In genomic region chr13:51668580-51669195, GRCh38 we compare ENCODE assay signal across 26 cellular contexts.
DNase-seq lines count a peak whose midpoint lies in the region; ATAC-seq, FAIRE-seq and TF ChIP-seq lines count a peak whose summit lies in the region.
"Had no signal": no experiment of that assay in that cellular context is flagged by ENCODE, and none has a peak within 500 bp of the region (broad histone marks: within the 10 kb centered on the region; RNA-seq: fewer than 3 reads in every experiment).

No MANE protein-coding gene starts in this region.

- H3K27me3 ChIP-seq in GM23248 (replicated peaks; ENCODE audit: insufficient read depth): no peaks in the 10 kb centered on the region

- H2AFZ ChIP-seq in GM23248: no peak overlapping the region

- peaks cover 6% of the 10 kb centered on the region for H3K9me3 Mint-ChIP-seq in osteocyte (ENCODE audit: unreplicated experiment)
- peaks cover 8% of the 10 kb centered on the region for H3K9me3 Mint-ChIP-seq in activated naive CD8-positive, alpha-beta T cell treated with anti-CD3 and anti-CD28 coated beads for 36 hours

- 0 out of 2 replicates have a peak, but pooled peaks cover 14% of the 10 kb centered on the region for H3F3A ChIP-seq in GM23248 (ENCODE audit: insufficient read depth)

- no peaks in the 10 kb centered on the region for H3K27me3 Mint-ChIP-seq in osteocyte (ENCODE audit: unreplicated experiment)
- H3K27me3 Mint-ChIP-seq in activated naive CD8-positive, alpha-beta T cell treated with anti-CD3 and anti-CD28 coated beads for 36 hours: no peaks in the 10 kb centered on the region
- H3K27me3 Mint-ChIP-seq: CD8-positive, alpha-beta memory T cell had no signal

- in situ Hi-C loops in GM23248 (cut with MboI): no loop called here

- H3K36me3 Mint-ChIP-seq in osteocyte (ENCODE audit: unreplicated experiment): peaks cover 9% of the 10 kb centered on the region
- H3K36me3 Mint-ChIP-seq in activated naive CD8-positive, alpha-beta T cell treated with anti-CD3 and anti-CD28 coated beads for 36 hours: peaks cover 25% of the 10 kb centered on the region

- DNase-seq in NCI-H748 (lab: John Stamatoyannopoulos, UW; ENCODE audit: unreplicated experiment) (peak; percentile 17), NCI-H748 treated with DMSO at 0.1 percent for 48 hours (lab: John Stamatoyannopoulos, UW) (no peak), osteocyte (ENCODE audit: extremely low spot score, unreplicated experiment) (no peak), GM23248 (no peak), middle frontal gyrus (ENCODE audit: extremely low spot score, low spot score) (no peak)
- no peak for DNase-seq in activated naive CD8-positive, alpha-beta T cell treated with anti-CD3 and anti-CD28 coated beads for 36 hours
- DNase-seq: AML-193; C1 segment of cervical spinal cord; Calu3; CD8-positive, alpha-beta memory T cell; KBM-7; MM.1S; NCI-H1048; NCI-H1417 treated with DMSO at 0.1 percent for 48 hours; NCI-H187; NCI-H446 treated with DMSO at 0.1 percent for 48 hours; NCI-H526 treated with DMSO at 0.1 percent for 48 hours; SIG-M5 had no signal

- peaks cover 100% of the 10 kb centered on the region for H3K79me2 ChIP-seq in GM23248 (ENCODE audit: insufficient read depth)

- no peak overlapping the region for H3K4me3 Mint-ChIP-seq in osteocyte (ENCODE audit: unreplicated experiment)
- no peak overlapping the region for H3K4me3 Mint-ChIP-seq in activated naive CD8-positive, alpha-beta T cell treated with anti-CD3 and anti-CD28 coated beads for 36 hours
- H3K4me3 Mint-ChIP-seq: CD8-positive, alpha-beta memory T cell had no signal

- no peak overlapping the region for H3K4me3 ChIP-seq in GM23248

- no peaks in the 10 kb centered on the region for H3K9me2 ChIP-seq in GM23248 (ENCODE audit: insufficient read depth)

- H3K4me2 ChIP-seq in GM23248 (ENCODE audit: unreplicated experiment): no peak overlapping the region

- peak; percentile 13 for FAIRE-seq in islet of Langerhans (lab: Jason Lieb, UNC)
- FAIRE-seq: G401.6, GM19239, H54 had no signal

- no peak overlapping the region for H3K9ac ChIP-seq in GM23248

- H3K27ac Mint-ChIP-seq in osteocyte (ENCODE audit: unreplicated experiment): peak overlapping the region; percentile 1
- H3K27ac Mint-ChIP-seq in activated naive CD8-positive, alpha-beta T cell treated with anti-CD3 and anti-CD28 coated beads for 36 hours: no peak overlapping the region
- H3K27ac Mint-ChIP-seq: CD8-positive, alpha-beta memory T cell had no signal

- ATAC-seq in HG02759 (IDR thresholded peaks at IDR 0.05; ENCODE audit: unreplicated experiment): no peak
- ATAC-seq: Panc1, SK-N-SH treated with all-trans-retinoic acid at 6 μM for 48 hours had no signal

- H4K20me1 ChIP-seq in GM23248 (ENCODE audit: insufficient read depth): no peaks in the 10 kb centered on the region

- H3K4me1 ChIP-seq in GM23248 (ENCODE audit: insufficient read depth): peaks cover 33% of the 10 kb centered on the region

- no peaks in the 10 kb centered on the region for H3K36me3 ChIP-seq in GM23248 (ENCODE audit: low read depth)

- 98 to 99% methylated on average over 6 of the region's 6 CpGs for WGBS in GM23248 (ENCODE audit: low coverage in 1 of 2, low lambda C conversion rate in 2 of 2, missing lambda C conversion rate in 2 of 2), 2 experiments

- H3K4me1 Mint-ChIP-seq in osteocyte (ENCODE audit: unreplicated experiment): peaks cover 54% of the 10 kb centered on the region
- H3K4me1 Mint-ChIP-seq in activated naive CD8-positive, alpha-beta T cell treated with anti-CD3 and anti-CD28 coated beads for 36 hours: peaks cover 39% of the 10 kb centered on the region

- H3K27ac ChIP-seq in GM23248: no peak overlapping the region
- H3K27ac ChIP-seq: 22Rv1 had no signal

- TF ChIP-seq CTCF in osteocyte (IDR thresholded peaks at IDR 0.05): no peak

- H3K9me3 ChIP-seq in GM23248 (ENCODE audit: low read depth): no peaks in the 10 kb centered on the region
